Comparison of ENCODE assay signal across 26 cellular contexts in genomic region chr13:25192052-25192451, GRCh38. TPM values are rescaled to one million over a fixed set of nuclear protein-coding genes. Genes with fewer than 3 reads are reported as not detected.
"Had no signal": no experiment of that assay in that cellular context is flagged by ENCODE, and none has a peak within 500 bp of the region (broad histone marks: within the 10 kb centered on the region; RNA-seq: fewer than 3 reads in every experiment).

No MANE protein-coding gene starts in this region.

- DNase-seq: cortex of kidney; effector CD8-positive, alpha-beta T cell; erythroblast; esophagus squamous epithelium; immature natural killer cell; islet precursor cell; kidney glomerular epithelial cell; mesenchymal stem cell; naive thymus-derived CD4-positive, alpha-beta T cell; psoas muscle; right cardiac atrium; spleen; stimulated activated CD4-positive, alpha-beta T cell treated with anti-CD3 and anti-CD28 coated beads, Interleukin-4, amount 100 ng/mL, for 4 hours; stimulated activated naive B cell treated with anti-CD40 and anti-IgM and Interleukin-4, amounts not matched to agents 10 μg/mL and 1 μg/mL and 100 μg/mL, for 72 hours; testis; tibial artery had no signal

- ATAC-seq: left lobe of liver; naive thymus-derived CD4-positive, alpha-beta T cell; psoas muscle; right cardiac atrium; stimulated activated naive B cell treated with anti-CD40 and anti-IgM and Interleukin-4, amounts not matched to agents 10 μg/mL and 1 μg/mL and 100 μg/mL, for 72 hours had no signal

- H3K9me3 ChIP-seq: esophagus squamous epithelium, psoas muscle, testis, tibial artery had no signal

- H3K27me3 ChIP-seq: neural progenitor cell, testis had no signal

- H3K36me3 ChIP-seq: esophagus squamous epithelium, neural progenitor cell, spleen, tibial artery had no signal

- H3K4me1 ChIP-seq: esophagus squamous epithelium, neural progenitor cell, psoas muscle, spleen, testis, tibial artery had no signal

- H3K4me3 ChIP-seq: esophagus squamous epithelium, lung, neural progenitor cell, psoas muscle, skin epidermis, spleen, testis, tibial artery had no signal

- H3K27ac ChIP-seq: esophagus squamous epithelium, neural progenitor cell, psoas muscle, skin epidermis, spleen, testis, tibial artery had no signal

RNA-seq across cellular contexts. Expression of gene AMER2, which starts 20.0 kb away (rescaled TPM):
- total RNA-seq: dermis microvascular lymphatic vessel endothelial cell; endothelial cell of umbilical vein; esophagus squamous epithelium; left lobe of liver; liver; mucosa of gallbladder; naive thymus-derived CD4-positive, alpha-beta T cell; osteocyte; renal cortical epithelial cell; right cardiac atrium; spleen had no signal
- polyA plus RNA-seq: endothelial cell of umbilical vein, immature natural killer cell, liver, right cardiac atrium, spleen had no signal
